ENCODE assay signal across 8 cellular contexts in the genomic region with DNA sequence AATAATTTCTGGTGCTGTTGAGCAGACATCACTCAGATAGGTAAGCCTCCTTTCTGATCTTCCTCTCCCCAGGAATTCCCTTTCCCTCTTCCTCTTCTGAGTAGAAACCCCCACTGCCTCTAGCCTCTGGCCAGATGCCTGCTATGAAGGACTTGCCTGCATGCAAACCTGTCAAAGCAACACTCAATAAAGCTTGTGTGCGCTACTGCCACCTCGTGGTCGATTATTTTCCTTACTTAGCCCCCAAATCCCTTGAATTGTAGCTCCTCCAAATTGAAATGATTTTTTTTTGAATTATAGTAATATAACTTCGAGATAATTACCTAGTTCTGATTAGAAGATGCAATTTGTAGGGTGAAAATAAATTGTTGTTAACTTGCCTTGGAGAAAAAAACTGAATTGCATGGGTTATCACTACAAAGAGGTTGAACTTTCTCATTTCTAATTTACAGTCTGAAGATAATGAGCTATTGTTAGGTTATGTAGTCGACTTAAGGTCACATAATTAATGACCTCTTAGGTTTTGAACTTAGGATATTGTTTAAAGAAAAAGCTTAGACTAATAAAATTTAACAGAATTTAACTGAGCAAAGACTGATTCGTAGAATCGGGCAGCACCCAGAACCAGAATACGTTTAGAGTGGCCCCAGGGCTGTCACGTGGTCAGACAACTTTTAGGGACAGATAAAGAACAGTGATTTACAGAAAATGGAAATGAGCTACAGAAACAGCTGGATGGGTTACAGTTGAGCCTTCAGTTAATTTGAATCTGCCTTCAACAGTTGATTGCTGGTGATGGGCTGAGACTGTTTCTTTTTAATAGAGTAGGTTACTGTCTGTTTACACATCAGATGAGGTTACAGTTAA.
A peak's percentile ranks its signal among the peaks of the same experiment; 100 is the strongest.
DNase-seq lines count a peak whose midpoint lies in the region; ATAC-seq and TF ChIP-seq lines count a peak whose summit lies in the region.

No MANE protein-coding gene starts in this region.

- no peaks in the 10 kb centered on the region for H3K9me3 ChIP-seq in osteoblast (ENCODE audit: low read depth, low read length)

- no peaks in the 10 kb centered on the region for H3K79me2 ChIP-seq in osteoblast (ENCODE audit: insufficient read depth, low read length)

- H3K36me3 ChIP-seq in osteoblast (ENCODE audit: insufficient read depth, low read length), result no peaks in the 10 kb centered on the region

- ATAC-seq in HG03442 (IDR thresholded peaks at IDR 0.05; ENCODE audit: unreplicated experiment), result peak; percentile 92

- H3K4me1 ChIP-seq in osteoblast (ENCODE audit: insufficient read depth, low read length), result no peaks in the 10 kb centered on the region

- H2AFZ ChIP-seq in osteoblast (ENCODE audit: low read length), result no peak overlapping the region

- no peak overlapping the region for H3K4me3 ChIP-seq in osteoblast (ENCODE audit: insufficient read depth, low read length)

- DNase-seq in COLO829 (ENCODE audit: low spot score) (peak; percentile 80), GM19240 (ENCODE audit: insufficient read length, low spot score) (peak; percentile 5), NCI-H82 (lab: John Stamatoyannopoulos, UW) (peak; percentile 89), activated T-cell treated with anti-CD3 and anti-CD28 coated beads for 4 hours (peak; percentile 8), foreskin melanocyte (peak; percentile 71), osteoblast (ENCODE audit: insufficient read length, low spot score, missing footprints) (no peak), NCI-H187 treated with DMSO at 0.1 percent for 48 hours (lab: John Stamatoyannopoulos, UW) (no peak)

- H3K27me3 ChIP-seq in osteoblast (ENCODE audit: insufficient read depth, low read length), result no peaks in the 10 kb centered on the region

- no peaks in the 10 kb centered on the region for H4K20me1 ChIP-seq in osteoblast (ENCODE audit: insufficient read depth, low read length)

- TF ChIP-seq CTCF in osteoblast (IDR thresholded peaks at IDR 0.05; ENCODE audit: extremely low read depth, low read depth, low read length), result peak; percentile 83

- H3K4me2 ChIP-seq in osteoblast (ENCODE audit: insufficient read depth, low read length), result no peak overlapping the region

- H3K27ac ChIP-seq in osteoblast (ENCODE audit: low read depth, low read length), result no peak overlapping the region

Comparison
In these comparisons a context has a peak if more than half of its experiments do, and no peak if none do; other contexts are left out.
1. DNase-seq: peak in COLO829 (single experiment), GM19240 (single experiment), NCI-H82 (single experiment), activated T-cell treated with anti-CD3 and anti-CD28 coated beads for 4 hours (single experiment) and foreskin melanocyte (single experiment); none in osteoblast (single experiment) and NCI-H187 treated with DMSO at 0.1 percent for 48 hours (single experiment).